25 cellular contexts compared by ENCODE assay signal in the genomic region with DNA sequence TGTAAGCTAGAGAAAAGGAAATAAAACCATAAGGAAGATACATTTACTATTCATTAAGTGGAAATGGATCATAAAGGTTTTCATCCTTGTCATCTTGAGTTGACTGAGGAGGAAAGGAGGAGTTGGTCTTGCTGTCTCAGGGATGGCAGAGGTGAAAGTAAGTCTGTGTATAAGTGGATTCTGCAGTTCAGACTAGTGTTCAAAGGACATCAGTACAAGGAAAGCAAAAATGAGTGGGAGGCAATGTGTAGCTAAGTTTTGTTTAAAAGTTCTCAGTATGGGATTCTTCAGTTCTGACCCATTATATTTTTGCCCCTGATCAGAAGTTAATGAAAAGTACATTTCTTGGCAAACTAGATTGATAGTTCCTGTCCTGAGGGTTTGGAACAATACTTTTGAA. TPM values are rescaled to one million over a fixed set of nuclear protein-coding genes. Genes with fewer than 3 reads are reported as not detected.
DNase-seq lines count a peak whose midpoint lies in the region; ATAC-seq, FAIRE-seq and TF ChIP-seq lines count a peak whose summit lies in the region.
"Had no signal": no experiment of that assay in that cellular context is flagged by ENCODE, and none has a peak within 500 bp of the region (broad histone marks: within the 10 kb centered on the region; RNA-seq: fewer than 3 reads in every experiment).

No MANE protein-coding gene starts in this region.

- no peak overlapping the region for H3K4me3 ChIP-seq in CD4-positive, alpha-beta memory T cell (ENCODE audit: low read length in 2 of 2)
- no peak overlapping the region for H3K4me3 ChIP-seq in SK-N-MC
- H3K4me3 ChIP-seq in naive thymus-derived CD4-positive, alpha-beta T cell (ENCODE audit: low read length) = no peak overlapping the region
- H3K4me3 ChIP-seq in prostate gland = no peak overlapping the region
- H3K4me3 ChIP-seq: GM12878, heart right ventricle, MG63, SJCRH30, tibial artery had no signal

- peaks cover 34% of the 10 kb centered on the region for H3K36me3 ChIP-seq in CD4-positive, alpha-beta memory T cell (ENCODE audit: insufficient read depth, low read length)
- peaks cover 53% of the 10 kb centered on the region for H3K36me3 ChIP-seq in SK-N-MC (ENCODE audit: insufficient read depth, low read length)
- H3K36me3 ChIP-seq in naive thymus-derived CD4-positive, alpha-beta T cell (ENCODE audit: control insufficient read depth in 2 of 3, insufficient read depth in 3 of 3, low read length in 3 of 3) = peaks cover 6 to 46% (median 16%) of the 10 kb centered on the region in 3 experiments
- no peaks in the 10 kb centered on the region for H3K36me3 ChIP-seq in prostate gland

- H3K27me3 ChIP-seq in CD4-positive, alpha-beta memory T cell (ENCODE audit: insufficient read depth, low read length) = no peaks in the 10 kb centered on the region
- H3K27me3 ChIP-seq in naive thymus-derived CD4-positive, alpha-beta T cell (ENCODE audit: control insufficient read depth in 2 of 2, insufficient read depth in 2 of 2, low read length in 2 of 2) = no peaks in the 10 kb centered on the region
- no peaks in the 10 kb centered on the region for H3K27me3 ChIP-seq in prostate gland (replicated peaks; ENCODE audit: insufficient read depth)
- H3K27me3 ChIP-seq: heart right ventricle, MG63, SJCRH30, tibial artery had no signal

- DNase-seq in CD4-positive, alpha-beta memory T cell = no peak
- DNase-seq in SK-N-MC (ENCODE audit: low read depth, low spot score) (no peak), prostate gland (ENCODE audit: low spot score) (no peak)
- DNase-seq in naive thymus-derived CD4-positive, alpha-beta T cell = no peak
- DNase-seq: activated CD4-positive, alpha-beta T cell treated with anti-CD3 and anti-CD28 coated beads for 1 hour; activated gamma-delta T cell; aorta; central memory CD4-positive, alpha-beta T cell; effector memory CD4-positive, alpha-beta T cell; HCEC 1CT; heart right ventricle; MG63; NCI-H146; NCI-H748 treated with DMSO at 0.1 percent for 48 hours; occipital lobe; right cardiac atrium; stimulated activated CD4-positive, alpha-beta T cell treated with anti-CD3 and anti-CD28 coated beads, Interleukin-15, amount 100 ng/mL, for 24 hours; tibial artery had no signal

- peak; percentile 60 for FAIRE-seq in G401.6 (lab: Jason Lieb, UNC)
- FAIRE-seq: GM12878 had no signal

- peaks cover 14% of the 10 kb centered on the region for H3K4me1 ChIP-seq in CD4-positive, alpha-beta memory T cell (ENCODE audit: insufficient read depth, low read length)
- H3K4me1 ChIP-seq in naive thymus-derived CD4-positive, alpha-beta T cell (ENCODE audit: control insufficient read depth in 2 of 2, insufficient read depth in 2 of 2, low read length in 2 of 2) = peaks cover 0 to 8% of the 10 kb centered on the region in 2 donors
- H3K4me1 ChIP-seq in prostate gland (replicated peaks) = no peaks in the 10 kb centered on the region
- H3K4me1 ChIP-seq: SJCRH30 had no signal

- H3K4me3 Mint-ChIP-seq in CD4-positive, alpha-beta memory T cell = no peak overlapping the region
- no peak overlapping the region for H3K4me3 Mint-ChIP-seq in naive thymus-derived CD4-positive, alpha-beta T cell

- no peaks in the 10 kb centered on the region for H3K9me3 Mint-ChIP-seq in CD4-positive, alpha-beta memory T cell
- no peaks in the 10 kb centered on the region for H3K9me3 Mint-ChIP-seq in naive thymus-derived CD4-positive, alpha-beta T cell

- ATAC-seq in naive thymus-derived CD4-positive, alpha-beta T cell = no peak
- no peak for ATAC-seq in GM19455 (IDR thresholded peaks at IDR 0.05; ENCODE audit: unreplicated experiment)
- no peak for ATAC-seq in GM18907 (IDR thresholded peaks at IDR 0.05; ENCODE audit: unreplicated experiment)
- ATAC-seq: GM12878, right cardiac atrium had no signal

- no peak for TF ChIP-seq POLR2A in prostate gland (IDR thresholded peaks at IDR 0.05)

- peaks cover 11 to 27% (median 17%) of the 10 kb centered on the region in 4 donors for H3K4me1 Mint-ChIP-seq in CD4-positive, alpha-beta memory T cell
- peaks cover 16 to 30% (median 22%) of the 10 kb centered on the region in 7 donors for H3K4me1 Mint-ChIP-seq in naive thymus-derived CD4-positive, alpha-beta T cell

- no peaks in the 10 kb centered on the region for H3K9me3 ChIP-seq in CD4-positive, alpha-beta memory T cell (ENCODE audit: control insufficient read depth in 1 of 2, low read length in 2 of 2)
- H3K9me3 ChIP-seq in SK-N-MC (ENCODE audit: low read depth, low read length) (no peaks in the 10 kb centered on the region), prostate gland (no peaks in the 10 kb centered on the region)
- H3K9me3 ChIP-seq in naive thymus-derived CD4-positive, alpha-beta T cell (ENCODE audit: control insufficient read depth in 2 of 3, low read length in 3 of 3) = no peaks in the 10 kb centered on the region
- H3K9me3 ChIP-seq: heart right ventricle, MG63, SJCRH30, tibial artery had no signal

- H3K36me3 Mint-ChIP-seq in CD4-positive, alpha-beta memory T cell = peaks cover 36 to 55% of the 10 kb centered on the region in 2 donors
- peaks cover 14 to 54% (median 29%) of the 10 kb centered on the region in 5 donors for H3K36me3 Mint-ChIP-seq in naive thymus-derived CD4-positive, alpha-beta T cell

- no peak overlapping the region for H3K27ac ChIP-seq in CD4-positive, alpha-beta memory T cell (ENCODE audit: low read depth, low read length)
- H3K27ac ChIP-seq in SK-N-MC (peak overlapping the region; percentile 42; the same call in 1 of the 2 replicates), prostate gland (no peak overlapping the region)
- no peak overlapping the region for H3K27ac ChIP-seq in naive thymus-derived CD4-positive, alpha-beta T cell (ENCODE audit: low read depth, low read length)
- H3K27ac ChIP-seq: heart right ventricle, SJCRH30, tibial artery had no signal

- no peaks in the 10 kb centered on the region for H3K27me3 Mint-ChIP-seq in CD4-positive, alpha-beta memory T cell
- H3K27me3 Mint-ChIP-seq in naive thymus-derived CD4-positive, alpha-beta T cell = no peaks in the 10 kb centered on the region

- H3K9ac ChIP-seq in SK-N-MC (ENCODE audit: insufficient read length) = no peak overlapping the region

- CTCF ChIA-PET in CD4-positive, alpha-beta memory T cell (lab: Charles Lee; ENCODE audit: partially characterized antibody) = interaction anchor here (1.2 to 1.9 kb wide), 6 partner anchors 18 to 64 kb away, joined by 3 to 6 read pairs (median 4); no protein-coding TSS in a partner anchor
- CTCF ChIA-PET in naive thymus-derived CD4-positive, alpha-beta T cell (lab: Charles Lee) = no interaction called here

- intact Hi-C loops in CD4-positive, alpha-beta memory T cell (cut with micrococcal nuclease) = no loop called here
- intact Hi-C loops in naive thymus-derived CD4-positive, alpha-beta T cell (cut with micrococcal nuclease) = loop anchor here in 1 of 2 donors (5.0 kb wide), 1 partner anchor 37 kb away; no protein-coding TSS in a partner anchor
- intact Hi-C loops in prostate gland (cut with DNase I) = no loop called here

- no peak for TF ChIP-seq CTCF in prostate gland (IDR thresholded peaks at IDR 0.05)

- peak overlapping the region in 4 of 7 donors; percentile 5 to 64 (median 33) for H3K27ac Mint-ChIP-seq in CD4-positive, alpha-beta memory T cell
- peak overlapping the region in 7 of 9 donors; percentile 34 to 75 (median 64) for H3K27ac Mint-ChIP-seq in naive thymus-derived CD4-positive, alpha-beta T cell

- POLR2A ChIA-PET in CD4-positive, alpha-beta memory T cell (lab: Charles Lee; ENCODE audit: partially characterized antibody) = no interaction called here
- POLR2A ChIA-PET in naive thymus-derived CD4-positive, alpha-beta T cell (lab: Charles Lee) = interaction anchor here (0.5 to 2.1 kb wide), 3 partner anchors 19 to 32 kb away, joined by 3 to 8 read pairs (median 3); a partner anchor contains a TSS

RNA-seq across cellular contexts. Expression of a gene that starts 18.9 kb away (rescaled TPM):
- total RNA-seq in CD4-positive, alpha-beta memory T cell = 10 to 100 TPM; 93.5 to 94.0 TPM
- 10 to 100 TPM; 25.5 to 36.7 TPM for polyA plus RNA-seq in CD4-positive, alpha-beta memory T cell
- total RNA-seq in naive thymus-derived CD4-positive, alpha-beta T cell = 100 to 1,000 TPM in 3 of 5 experiments, 10 to 100 TPM in 2; 94.4 to 164 (median 120) TPM
- 10 to 100 TPM; 32.8 to 39.3 TPM for polyA plus RNA-seq in naive thymus-derived CD4-positive, alpha-beta T cell
- total RNA-seq in prostate gland = 10 to 100 TPM; 10.7 to 34.1 TPM

RNA-seq across cellular contexts. Expression of a gene that starts 56.1 kb away (rescaled TPM):
- not detected for total RNA-seq in CD4-positive, alpha-beta memory T cell
- polyA plus RNA-seq in CD4-positive, alpha-beta memory T cell = not detected
- under 1 TPM in 1 of 5 experiments, not detected in 4; 0.56 TPM for total RNA-seq in naive thymus-derived CD4-positive, alpha-beta T cell
- polyA plus RNA-seq in naive thymus-derived CD4-positive, alpha-beta T cell = not detected
- total RNA-seq in prostate gland = under 1 TPM in 1 of 2 donors, not detected in 1; 0.23 TPM
- total RNA-seq: lower leg skin, occipital lobe, OCI-LY7, right cardiac atrium, SJCRH30 had no signal
- polyA plus RNA-seq: aorta, heart right ventricle, right cardiac atrium had no signal
